In the genomic region with DNA sequence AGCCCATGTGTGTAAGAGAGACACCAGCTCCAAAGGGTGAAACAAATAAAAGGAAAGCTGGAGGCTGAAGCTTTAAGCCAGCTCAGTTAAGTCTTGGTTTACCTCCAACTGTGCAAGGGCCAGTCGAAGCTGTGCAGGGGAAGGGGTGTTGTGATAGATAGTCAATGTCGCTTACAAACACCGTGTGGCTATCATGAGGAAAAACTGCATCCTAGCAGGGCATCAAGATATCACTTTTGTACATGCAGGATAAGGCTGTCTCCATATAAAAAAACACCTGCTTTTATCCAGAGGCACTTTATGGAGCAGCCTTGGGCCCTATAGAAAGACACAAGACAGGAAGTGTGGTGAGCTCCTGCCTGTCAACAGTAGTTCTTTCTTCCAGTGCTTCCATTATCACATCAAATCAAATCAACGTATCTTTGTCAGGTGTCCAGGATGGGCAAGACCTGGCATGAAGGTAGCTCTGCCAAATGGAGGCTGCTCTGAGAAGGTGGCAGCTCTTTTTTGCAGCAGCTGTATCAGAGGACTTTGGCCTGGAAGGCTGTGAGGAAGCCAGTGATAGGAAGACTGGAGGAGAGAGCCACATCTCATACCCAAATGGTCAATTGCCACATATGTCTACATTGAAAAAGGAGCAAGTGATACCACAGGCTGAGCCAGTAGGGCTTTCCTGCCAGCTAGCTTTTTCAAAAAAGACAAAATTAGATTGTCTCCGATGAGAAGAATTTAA, we compare ENCODE assay signal across 13 cellular contexts. TPM values are rescaled to one million over a fixed set of nuclear protein-coding genes. Genes with fewer than 3 reads are reported as not detected.
DNase-seq lines count a peak whose midpoint lies in the region; TF ChIP-seq lines count a peak whose summit lies in the region.
"Had no signal": no experiment of that assay in that cellular context is flagged by ENCODE, and none has a peak within 500 bp of the region (broad histone marks: within the 10 kb centered on the region; RNA-seq: fewer than 3 reads in every experiment).

No MANE protein-coding gene starts in this region.

- no peaks in the 10 kb centered on the region for H4K20me1 ChIP-seq in Karpas-422 (ENCODE audit: insufficient read depth, low read depth, low read length)

- H3K23ac ChIP-seq in mesenchymal stem cell (ENCODE audit: low read length in 2 of 2) = peak overlapping the region in 1 of 2 experiments; percentile 72

- H3K9me2 ChIP-seq in Karpas-422 (replicated peaks; ENCODE audit: insufficient read depth, low read length) = no peaks in the 10 kb centered on the region

- no peak overlapping the region for H2BK120ac ChIP-seq in mesenchymal stem cell (ENCODE audit: low read depth, low read length)

- no peak overlapping the region for H3K27ac ChIP-seq in Karpas-422 (ENCODE audit: low read length)
- H3K27ac ChIP-seq in esophagus squamous epithelium = peak overlapping the region; percentile 17 to 61 (median 40)
- H3K27ac ChIP-seq in mesenchymal stem cell (ENCODE audit: low read length, poor library complexity, severe bottlenecking) = no peak overlapping the region
- peak overlapping the region; percentile 14 for H3K27ac ChIP-seq in substantia nigra (ENCODE audit: low read depth, low read length, poor library complexity, severe bottlenecking)
- H3K27ac ChIP-seq in SJCRH30 = no peak overlapping the region
- H3K27ac ChIP-seq: pancreas had no signal

- no peak overlapping the region for H2AK5ac ChIP-seq in mesenchymal stem cell (ENCODE audit: low read length, severe bottlenecking)

- H2BK5ac ChIP-seq in mesenchymal stem cell (ENCODE audit: low read depth, low read length, poor library complexity, severe bottlenecking) = no peak overlapping the region

- H2BK15ac ChIP-seq in mesenchymal stem cell (ENCODE audit: low read depth, poor library complexity, severe bottlenecking) = no peak overlapping the region

- no peak overlapping the region for H3K18ac ChIP-seq in mesenchymal stem cell (ENCODE audit: low read depth in 1 of 2, low read length in 2 of 2)

- H3K27me3 ChIP-seq in Karpas-422 (ENCODE audit: low read length) (no peaks in the 10 kb centered on the region), esophagus squamous epithelium (no peaks in the 10 kb centered on the region), mesenchymal stem cell (ENCODE audit: control insufficient read depth in 1 of 2, insufficient read depth in 1 of 2, low read length in 2 of 2) (no peaks in the 10 kb centered on the region), SJCRH30 (no peaks in the 10 kb centered on the region)
- H3K27me3 ChIP-seq: MG63, pancreas had no signal

- H3K4me2 ChIP-seq in Karpas-422 (ENCODE audit: low read depth, low read length, poor library complexity, severe bottlenecking) (no peak overlapping the region), mesenchymal stem cell (ENCODE audit: low read length, poor library complexity, severe bottlenecking) (no peak overlapping the region)

- peak overlapping the region; percentile 12 for H4K8ac ChIP-seq in mesenchymal stem cell (ENCODE audit: low read length)

- WGBS in esophagus squamous epithelium, 2 donors = 65 to 73% methylated on average over 5 of the region's 5 CpGs
- WGBS in mesenchymal stem cell = 100% methylated on average over 4 of the region's 5 CpGs

- TF ChIP-seq CTCF in esophagus squamous epithelium (IDR thresholded peaks at IDR 0.05) = no peak

- peak; percentile 38 for DNase-seq in Karpas-422
- no peak for DNase-seq in esophagus squamous epithelium (lab: John Stamatoyannopoulos, UW)
- DNase-seq in mesenchymal stem cell = no peak
- no peak for DNase-seq in substantia nigra (lab: John Stamatoyannopoulos, UW)
- DNase-seq in SJCRH30 = no peak
- DNase-seq in NCI-H1930 (lab: John Stamatoyannopoulos, UW) = no peak
- DNase-seq in UCSD-AML1 (lab: John Stamatoyannopoulos, UW; ENCODE audit: unreplicated experiment) = no peak
- DNase-seq in SIG-M5 treated with dmso at 0.1 percent for 504 hours (lab: John Stamatoyannopoulos, UW; ENCODE audit: unreplicated experiment) = no peak
- DNase-seq: activated T-cell treated with anti-CD3 and anti-CD28 coated beads, Interleukin-2, amount 50 U/mL, for 24 hours; caudate nucleus; NCI-H774 had no signal

- H3K36me3 ChIP-seq in Karpas-422 (ENCODE audit: insufficient read depth, low read length) (no peaks in the 10 kb centered on the region), esophagus squamous epithelium (no peaks in the 10 kb centered on the region), mesenchymal stem cell (ENCODE audit: control insufficient read depth in 1 of 2, insufficient read depth in 2 of 2, low read depth in 1 of 2, low read length in 2 of 2) (no peaks in the 10 kb centered on the region), SJCRH30 (no peaks in the 10 kb centered on the region)
- H3K36me3 ChIP-seq: MG63, pancreas had no signal

- H2AFZ ChIP-seq in Karpas-422 (ENCODE audit: low read length) (no peak overlapping the region), mesenchymal stem cell (ENCODE audit: low read depth, low read length) (no peak overlapping the region)

- H3K9ac ChIP-seq in Karpas-422 (ENCODE audit: low read length) (no peak overlapping the region), mesenchymal stem cell (ENCODE audit: low read length) (no peak overlapping the region)

- H3K14ac ChIP-seq in mesenchymal stem cell (ENCODE audit: low read length in 2 of 2) = no peak overlapping the region

- peak overlapping the region in 1 of 2 experiments; percentile 26 for H3K4ac ChIP-seq in mesenchymal stem cell (ENCODE audit: low read depth in 1 of 2, low read length in 2 of 2)

- H3K79me1 ChIP-seq in mesenchymal stem cell (replicated peaks; ENCODE audit: low read length, poor library complexity, severe bottlenecking) = no peaks in the 10 kb centered on the region

- TF ChIP-seq POLR2A in esophagus squamous epithelium (IDR thresholded peaks at IDR 0.05) = no peak

- H3K4me1 ChIP-seq in Karpas-422 (ENCODE audit: low read length) (no peaks in the 10 kb centered on the region), esophagus squamous epithelium (peaks cover 0 to 19% (median 15%) of the 10 kb centered on the region in 3 donors), mesenchymal stem cell (ENCODE audit: control insufficient read depth, insufficient read depth, low read depth, low read length) (peaks cover 2% of the 10 kb centered on the region), SJCRH30 (peaks cover 10% of the 10 kb centered on the region)
- H3K4me1 ChIP-seq: pancreas had no signal

- H2BK12ac ChIP-seq in mesenchymal stem cell (ENCODE audit: low read length in 2 of 2) = no peak overlapping the region

- H3K9me3 ChIP-seq in Karpas-422 (ENCODE audit: low read length) (no peaks in the 10 kb centered on the region), esophagus squamous epithelium (no peaks in the 10 kb centered on the region), mesenchymal stem cell (ENCODE audit: control insufficient read depth, low read length) (no peaks in the 10 kb centered on the region), SJCRH30 (replicated peaks) (peaks cover 6% of the 10 kb centered on the region; the same call in 1 of the 2 replicates)
- H3K9me3 ChIP-seq: MG63, pancreas had no signal

- no peak overlapping the region for H3K4me3 ChIP-seq in Karpas-422 (ENCODE audit: low read length)
- no peak overlapping the region for H3K4me3 ChIP-seq in esophagus squamous epithelium
- no peak overlapping the region for H3K4me3 ChIP-seq in mesenchymal stem cell (ENCODE audit: insufficient read depth in 1 of 2, low read depth in 1 of 2, low read length in 2 of 2)
- H3K4me3 ChIP-seq in SJCRH30 = no peak overlapping the region
- H3K4me3 ChIP-seq: MG63, pancreas had no signal

- no peaks in the 10 kb centered on the region for H3K79me2 ChIP-seq in Karpas-422 (ENCODE audit: low read length)

- intact Hi-C loops in esophagus squamous epithelium (cut with DNase I) = no loop called here

- H4K91ac ChIP-seq in mesenchymal stem cell (ENCODE audit: low read length) = no peak overlapping the region

RNA-seq across cellular contexts. Expression of a gene that starts 29.3 kb away (rescaled TPM):
- not detected in 2 replicates for total RNA-seq in Karpas-422 (2014; rRNA removed; shearing (Covaris generic); ENCODE audit: low replicate concordance)
- total RNA-seq in esophagus squamous epithelium = 100 to 1,000 TPM in 2 of 4 donors, 10 to 100 TPM in 2; 74.7 to 381 (median 211) TPM
- 57.0 TPM for polyA plus RNA-seq in mesenchymal stem cell (2013, experiment 1 of 2)
- 60.6 TPM for polyA plus RNA-seq in mesenchymal stem cell (2013, experiment 2 of 2)
- 195 and 221 TPM in 2 replicates for total RNA-seq in SJCRH30 (2014; rRNA removed; shearing (Covaris generic))

Comparison
In these comparisons a context has a peak if more than half of its experiments do, and no peak if none do; other contexts are left out.
1. H3K27ac ChIP-seq: peak in esophagus squamous epithelium (4 of 4) and substantia nigra (single experiment); none in Karpas-422 (single experiment), mesenchymal stem cell (single experiment) and SJCRH30 (single experiment).
2. RNA of a gene that starts 29.3 kb away (total RNA-seq): 74.7 to 381 TPM in esophagus squamous epithelium and 195 to 221 TPM in SJCRH30; not detected in Karpas-422; every median in the first group is over 10 times any median in the second.